9 cellular contexts compared by ENCODE assay signal in the genomic region with DNA sequence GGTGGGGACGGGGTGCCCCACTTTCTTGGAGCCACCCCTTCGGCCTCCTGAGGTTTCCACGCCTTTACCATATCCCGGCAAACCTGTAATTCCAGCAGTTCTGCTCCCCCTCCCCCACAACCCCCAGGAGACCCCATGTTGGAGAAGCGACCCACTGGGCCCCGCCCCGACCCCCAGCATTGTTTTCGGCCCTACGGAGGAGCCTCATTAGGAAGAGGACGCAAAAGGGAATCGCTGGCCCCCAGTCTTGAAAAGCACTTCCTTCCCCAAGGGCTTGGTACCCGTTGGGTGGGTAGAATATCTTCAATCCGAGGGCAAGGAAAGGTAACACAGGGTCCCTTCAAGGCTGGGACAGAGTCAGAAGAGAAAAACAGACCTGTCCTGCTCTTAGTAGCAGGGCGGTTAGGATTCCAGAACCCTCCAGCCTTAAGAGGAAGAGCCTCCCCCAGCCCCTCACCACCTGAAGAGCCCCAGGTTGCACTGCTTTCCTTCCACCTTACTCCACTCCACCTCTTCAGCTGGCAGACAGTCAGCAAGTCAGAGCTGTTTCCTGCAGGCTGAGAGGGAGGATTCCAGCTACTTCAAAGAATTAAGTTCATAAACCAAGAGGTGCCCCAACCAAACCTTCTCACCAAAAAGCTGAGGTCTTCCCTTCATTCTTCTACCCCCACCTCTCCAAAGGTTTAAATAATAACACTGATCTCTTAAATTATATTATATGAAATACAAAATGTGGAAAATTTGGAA. TPM values are rescaled to one million over a fixed set of nuclear protein-coding genes. Genes with fewer than 3 reads are reported as not detected.
DNase-seq lines count a peak whose midpoint lies in the region; ATAC-seq and TF ChIP-seq lines count a peak whose summit lies in the region.
"Had no signal": no experiment of that assay in that cellular context is flagged by ENCODE, and none has a peak within 500 bp of the region (broad histone marks: within the 10 kb centered on the region; RNA-seq: fewer than 3 reads in every experiment).

No MANE protein-coding gene starts in this region.

- no peak overlapping the region for H3K27ac Mint-ChIP-seq in nephron progenitor cell

- no peaks in the 10 kb centered on the region for H3K9me3 ChIP-seq in PC-9 (ENCODE audit: insufficient read depth, low read depth)

- H3K36me3 ChIP-seq in BJ (ENCODE audit: control insufficient read depth, insufficient read depth, low read length) (peaks cover 28% of the 10 kb centered on the region), PC-9 (ENCODE audit: low read depth) (0 out of 2 replicates have a peak, but pooled peaks cover 14% of the 10 kb centered on the region)

- H3K36me3 Mint-ChIP-seq in nephron progenitor cell (ENCODE audit: low read depth), result no peaks in the 10 kb centered on the region

- ATAC-seq in GM21717 (IDR thresholded peaks at IDR 0.05; ENCODE audit: unreplicated experiment) (no peak), GM18505 (IDR thresholded peaks at IDR 0.05; ENCODE audit: unreplicated experiment) (no peak)

- no peaks in the 10 kb centered on the region for H3K27me3 ChIP-seq in BJ (ENCODE audit: control insufficient read depth, insufficient read depth, low read length)
- no peaks in the 10 kb centered on the region for H3K27me3 ChIP-seq in PC-9 (ENCODE audit: insufficient read depth, low read depth)

- H3K4me1 ChIP-seq in PC-9 (replicated peaks; ENCODE audit: insufficient read depth), result peaks cover 22% of the 10 kb centered on the region

- H3K4me2 ChIP-seq in PC-9, result peak overlapping the region; percentile 83

- no peaks in the 10 kb centered on the region for H3K9me3 Mint-ChIP-seq in nephron progenitor cell

- peaks cover 54% of the 10 kb centered on the region for H3K4me1 Mint-ChIP-seq in nephron progenitor cell

- H3K27ac ChIP-seq in PC-9, result peak overlapping the region; percentile 17; the same call in 1 of the 2 replicates

- no peak for DNase-seq in BJ (ENCODE audit: low read depth)
- DNase-seq in PC-9, result no peak
- DNase-seq in epithelial cell of esophagus (ENCODE audit: low read depth), result peak; percentile 47
- no peak for DNase-seq in nephron progenitor cell
- no peak for DNase-seq in T1000 (lab: John Stamatoyannopoulos, UW)
- no peak for DNase-seq in cerebellum (ENCODE audit: low spot score)
- DNase-seq: activated naive CD4-positive, alpha-beta T cell treated with Interleukin-2 at 50 U/mL for 16 hours had no signal

- POLR2A ChIA-PET in BJ (lab: Charles Lee) (no interaction called here), PC-9 (lab: Charles Lee; ENCODE audit: unreplicated experiment) (interaction anchor here (0.6 kb wide), 1 partner anchor 515 kb away, joined by 5 read pairs; no protein-coding TSS in a partner anchor)

- H3K4me3 Mint-ChIP-seq in nephron progenitor cell, result peak overlapping the region; percentile 77

- peak overlapping the region; percentile 69 for H3K4me3 ChIP-seq in BJ (ENCODE audit: low read depth, low read length)
- H3K4me3 ChIP-seq in PC-9, result peak overlapping the region; percentile 70
- peak overlapping the region; percentile 51 for H3K4me3 ChIP-seq in epithelial cell of esophagus (ENCODE audit: low read length)

- peak overlapping the region; percentile 81; the same call in 1 of the 2 replicates for H2AFZ ChIP-seq in PC-9

- BruUV-seq in PC-9 (replicated peaks; lab: Mats Ljungman, UMichigan), result no TSS peak

- intact Hi-C loops in PC-9 (cut with micrococcal nuclease; ENCODE audit: unreplicated experiment), result loop anchor here (10.0 kb wide), 1 partner anchor 304 kb away; no protein-coding TSS in a partner anchor

- peaks cover 4% of the 10 kb centered on the region; the same call in 1 of the 2 replicates for H4K20me1 ChIP-seq in PC-9 (ENCODE audit: insufficient read depth)

- peaks cover 20% of the 10 kb centered on the region for H3K79me2 ChIP-seq in PC-9 (ENCODE audit: low read depth)

- TF ChIP-seq CTCF in BJ (IDR thresholded peaks at IDR 0.05; ENCODE audit: insufficient read depth, low read depth, low read length), result no peak
- no peak for TF ChIP-seq CTCF in PC-9 (conservative IDR thresholded peaks at IDR 0.05)
- no peak for TF ChIP-seq CTCF in epithelial cell of esophagus (IDR thresholded peaks at IDR 0.05; ENCODE audit: insufficient read depth, low read depth, low read length, missing control alignments)
- TF ChIP-seq CTCF in nephron progenitor cell (IDR thresholded peaks at IDR 0.05), result no peak

- H3K27me3 Mint-ChIP-seq in nephron progenitor cell (ENCODE audit: low read depth, poor library complexity), result peaks cover 43% of the 10 kb centered on the region

- no peaks in the 10 kb centered on the region for H3K9me2 ChIP-seq in PC-9 (ENCODE audit: insufficient read depth)

- H3F3A ChIP-seq in PC-9 (ENCODE audit: insufficient read depth, low read depth), result peaks cover 30% of the 10 kb centered on the region

- no peak for TF ChIP-seq POLR2A in GM18505 (IDR thresholded peaks at IDR 0.05; ENCODE audit: borderline replicate concordance, extremely low read depth, insufficient read depth, insufficient read length)

- CTCF ChIA-PET in BJ (lab: Yijun Ruan, JAX), result no interaction called here
- CTCF ChIA-PET in PC-9 (lab: Charles Lee), result no interaction called here

RNA-seq across cellular contexts. Expression of a gene that starts 0.8 kb away (rescaled TPM):
- polyA plus RNA-seq in BJ (2011; rRNA removed), result 2.5 and 3.9 TPM in 2 replicates
- polyA minus RNA-seq in BJ (2011; rRNA and poly(A)+ RNA removed), result 2.6 and 3.4 TPM in 2 replicates
- total RNA-seq in PC-9 (2021), result 6.1 and 6.7 TPM in 2 replicates
- total RNA-seq in cerebellum, result 0.73 TPM

RNA-seq across cellular contexts. Expression of a gene that starts 13.5 kb away (rescaled TPM):
- polyA plus RNA-seq in BJ (2011; rRNA removed), result 3.0 and 4.8 TPM in 2 replicates
- 5.9 and 6.3 TPM in 2 replicates for polyA minus RNA-seq in BJ (2011; rRNA and poly(A)+ RNA removed)
- total RNA-seq in PC-9 (2021) (20.2 and 20.5 TPM in 2 replicates), cerebellum (8.3 TPM)

RNA-seq across cellular contexts. Expression of a gene that starts 26.3 kb away (rescaled TPM):
- 113 and 194 TPM in 2 replicates for polyA plus RNA-seq in BJ (2011; rRNA removed)
- 292 and 302 TPM in 2 replicates for polyA minus RNA-seq in BJ (2011; rRNA and poly(A)+ RNA removed)
- total RNA-seq in PC-9 (2021), result 437 and 496 TPM in 2 replicates
- total RNA-seq in cerebellum, result 128 TPM

RNA-seq across cellular contexts. Expression of a gene that starts 31.7 kb away (rescaled TPM):
- polyA plus RNA-seq in BJ (2011; rRNA removed), result 0.02 TPM in 1 of 2 replicates, not detected in the other
- polyA minus RNA-seq in BJ (2011; rRNA and poly(A)+ RNA removed), result 0.15 TPM in 1 of 2 replicates, not detected in the other
- total RNA-seq in PC-9 (2021) (9.5 and 10.5 TPM in 2 replicates), cerebellum (0.18 TPM)

RNA-seq across cellular contexts. Expression of a gene that starts 50.9 kb away (rescaled TPM):
- 174 and 221 TPM in 2 replicates for polyA plus RNA-seq in BJ (2011; rRNA removed)
- polyA minus RNA-seq in BJ (2011; rRNA and poly(A)+ RNA removed), result 23.8 and 25.7 TPM in 2 replicates
- total RNA-seq in PC-9 (2021) (0.57 and 0.75 TPM in 2 replicates), cerebellum (12.2 TPM)
